In the genomic region with DNA sequence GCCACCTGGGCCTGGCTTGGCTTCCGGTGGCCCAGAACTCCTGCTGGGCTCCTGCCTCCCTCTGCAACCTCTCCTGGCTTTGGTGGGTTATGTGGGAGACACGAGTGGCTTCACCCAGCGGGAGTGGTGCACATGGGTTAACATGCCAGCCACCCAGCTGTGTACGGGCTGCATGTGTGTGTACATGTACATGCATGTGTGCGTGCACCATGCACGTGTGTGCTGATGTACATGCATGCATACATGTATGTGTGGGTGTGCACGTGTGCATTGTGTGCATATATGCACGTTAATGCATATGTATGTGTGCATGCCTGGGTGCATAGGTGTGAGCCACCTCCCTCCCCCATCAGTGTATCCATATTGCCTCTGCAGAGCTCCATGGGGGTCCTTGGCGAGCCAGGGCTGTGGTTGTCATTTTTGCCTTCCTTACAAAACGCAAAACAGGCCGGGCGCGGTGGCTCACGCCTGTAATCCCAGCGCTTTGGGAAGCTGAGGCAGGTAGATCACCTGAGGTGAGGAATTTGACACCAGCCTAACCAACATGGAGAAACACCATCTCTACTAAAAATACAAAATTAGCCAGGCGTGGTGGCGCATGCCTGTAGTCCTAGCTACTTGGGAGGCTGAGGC, we compare ENCODE assay signal across 18 cellular contexts. TPM values are rescaled to one million over a fixed set of nuclear protein-coding genes. Genes with fewer than 3 reads are reported as not detected.
"Had no signal": no experiment of that assay in that cellular context is flagged by ENCODE, and none has a peak within 500 bp of the region (broad histone marks: within the 10 kb centered on the region; RNA-seq: fewer than 3 reads in every experiment).

No MANE protein-coding gene starts in this region.

- H3K9me3 ChIP-seq: breast epithelium, MG63, Peyer's patch had no signal

- H3K27me3 ChIP-seq: breast epithelium, MG63, Peyer's patch had no signal

- ATAC-seq: activated CD8-positive, alpha-beta memory T cell treated with anti-CD3 and anti-CD28 coated beads, Interleukin-2, amount 10 ng/mL, durations not matched to agents 7 days and 5 days had no signal

- DNase-seq: activated B cell treated with CpG ODN at 0.5 μM for 24 hours; activated CD4-positive, alpha-beta T cell treated with anti-CD3 and anti-CD28 coated beads for 1 hour; activated CD4-positive, alpha-beta T cell treated with anti-CD3 and anti-CD28 coated beads, Interleukin-2, amount 10 ng/mL, durations not matched to agents 24 days and 14 days; activated CD4-positive, alpha-beta T cell treated with anti-CD3 and anti-CD28 coated beads, Interleukin-2, amount 50 U/mL, for 48 hours; activated CD8-positive, alpha-beta memory T cell treated with anti-CD3 and anti-CD28 coated beads, Interleukin-2, amount 10 ng/mL, durations not matched to agents 7 days and 5 days; activated effector memory CD4-positive, alpha-beta T cell treated with Interleukin-2 at 50 U/mL for 16 hours; activated naive CD4-positive, alpha-beta T cell; activated T-cell treated with anti-CD3 and anti-CD28 coated beads, Interleukin-2, amount 50 U/mL, for 24 hours; MG63; NCI-H1105; NCI-H1436; NCI-H1694 treated with DMSO at 0.1 percent for 48 hours; NCI-H2029 treated with DMSO at 0.1 percent for 48 hours; NCI-H510A treated with DMSO at 0.1 percent for 48 hours; SHP77 treated with DMSO at 0.1 percent for 48 hours had no signal

- H3K4me3 ChIP-seq: breast epithelium, MG63 had no signal

- H3K4me1 ChIP-seq: breast epithelium had no signal

- H3K36me3 ChIP-seq: breast epithelium, MG63 had no signal

RNA-seq across cellular contexts. Expression of a gene that starts 29.2 kb away (rescaled TPM):
- total RNA-seq: SK-MEL-5 had no signal
